In genomic region chr4:139053909-139054308, GRCh38 we compare ENCODE assay signal across 17 cellular contexts. TPM values are rescaled to one million over a fixed set of nuclear protein-coding genes. Genes with fewer than 3 reads are reported as not detected.
DNase-seq lines count a peak whose midpoint lies in the region; ATAC-seq and TF ChIP-seq lines count a peak whose summit lies in the region.
"Had no signal": no experiment of that assay in that cellular context is flagged by ENCODE, and none has a peak within 500 bp of the region (broad histone marks: within the 10 kb centered on the region; RNA-seq: fewer than 3 reads in every experiment).

No MANE protein-coding gene starts in this region.

- no peak for DNase-seq in left ventricle myocardium inferior
- DNase-seq in cardiac septum (ENCODE audit: low spot score) = no peak
- DNase-seq in Caco-2 = no peak
- no peak for DNase-seq in chondrocyte (ENCODE audit: low spot score)
- no peak for DNase-seq in stimulated activated effector memory CD8-positive, alpha-beta T cell treated with anti-CD3 and anti-CD28 coated beads, Interleukin-12 subunit alpha, Interleukin-12 subunit beta, amount 100 ng/mL, for 72 hours (ENCODE audit: low spot score in 2 of 2)
- no peak for DNase-seq in hepatic stellate cell (ENCODE audit: low spot score)
- DNase-seq in stimulated activated naive B cell treated with anti-CD40 and anti-IgM and Interleukin-4, amounts not matched to agents 10 μg/mL and 1 μg/mL and 100 μg/mL, for 72 hours = no peak
- DNase-seq: ACHN; DND-41; MV-4-11; NCI-H1417; NCI-H1930; NCI-H446; NCI-H69; NK-92 treated with Interleukin-12 subunit alpha and Interleukin-12 subunit beta, amount 100 ng/mL, for 24 hours had no signal

- no peak for ATAC-seq in stimulated activated effector memory CD8-positive, alpha-beta T cell treated with anti-CD3 and anti-CD28 coated beads, Interleukin-12 subunit alpha, Interleukin-12 subunit beta, amount 100 ng/mL, for 72 hours
- ATAC-seq in GM21528 (IDR thresholded peaks at IDR 0.05; ENCODE audit: low FRiP score, unreplicated experiment) = no peak
- ATAC-seq in stimulated activated naive B cell treated with anti-CD40 and anti-IgM and Interleukin-4, amounts not matched to agents 10 μg/mL and 1 μg/mL and 100 μg/mL, for 72 hours (replicated peaks) = no peak

- H3K9me3 ChIP-seq in left ventricle myocardium inferior (replicated peaks) = no peaks in the 10 kb centered on the region
- H3K9me3 ChIP-seq in Caco-2 = no peaks in the 10 kb centered on the region

- H3K36me3 ChIP-seq in left ventricle myocardium inferior = peaks cover 55% of the 10 kb centered on the region
- H3K36me3 ChIP-seq in Caco-2 (ENCODE audit: control insufficient read depth, insufficient read depth, low read length) = no peaks in the 10 kb centered on the region; the same call in 1 of the 2 replicates

- intact Hi-C loops in left ventricle myocardium inferior (cut with micrococcal nuclease) (no loop called here), cardiac septum (cut with DNase I) (no loop called here), Caco-2 (cut with micrococcal nuclease; ENCODE audit: unreplicated experiment) (loop anchor here (2.0 kb wide), 1 partner anchor 29 kb away; no protein-coding TSS in a partner anchor)

- no TSS peak for BruUV-seq in Caco-2 (replicated peaks; lab: Mats Ljungman, UMichigan)

- H3K4me1 ChIP-seq in left ventricle myocardium inferior = peaks cover 62% of the 10 kb centered on the region
- H3K4me1 ChIP-seq in Caco-2 = peaks cover 21% of the 10 kb centered on the region

- H3K4me1 Mint-ChIP-seq in Caco-2 (ENCODE audit: low read depth, unreplicated experiment) (peaks cover 23% of the 10 kb centered on the region), chondrocyte (ENCODE audit: low read depth) (peaks cover 38% of the 10 kb centered on the region)
- H3K4me1 Mint-ChIP-seq in stimulated activated effector memory CD8-positive, alpha-beta T cell treated with anti-CD3 and anti-CD28 coated beads, Interleukin-12 subunit alpha, Interleukin-12 subunit beta, amount 100 ng/mL, for 72 hours = peaks cover 22% of the 10 kb centered on the region
- peaks cover 5 to 26% of the 10 kb centered on the region in 2 donors for H3K4me1 Mint-ChIP-seq in stimulated activated naive B cell treated with anti-CD40 and anti-IgM and Interleukin-4, amounts not matched to agents 10 μg/mL and 1 μg/mL and 100 μg/mL, for 72 hours

- CTCF ChIA-PET in Caco-2 (lab: Charles Lee) = no interaction called here

- H3K27ac Mint-ChIP-seq in Caco-2 (ENCODE audit: unreplicated experiment) = peak overlapping the region; percentile 13
- H3K27ac Mint-ChIP-seq in chondrocyte (ENCODE audit: unreplicated experiment) = peak overlapping the region; percentile 29
- peak overlapping the region; percentile 73 for H3K27ac Mint-ChIP-seq in stimulated activated effector memory CD8-positive, alpha-beta T cell treated with anti-CD3 and anti-CD28 coated beads, Interleukin-12 subunit alpha, Interleukin-12 subunit beta, amount 100 ng/mL, for 72 hours
- no peak overlapping the region for H3K27ac Mint-ChIP-seq in stimulated activated naive B cell treated with anti-CD40 and anti-IgM and Interleukin-4, amounts not matched to agents 10 μg/mL and 1 μg/mL and 100 μg/mL, for 72 hours

- POLR2A ChIA-PET in Caco-2 (lab: Charles Lee) = interaction anchor here (0.5 kb wide), 1 partner anchor 18 kb away, joined by 3 read pairs; no protein-coding TSS in a partner anchor

- H3K27me3 Mint-ChIP-seq in Caco-2 (ENCODE audit: insufficient read depth, unreplicated experiment) (no peaks in the 10 kb centered on the region), chondrocyte (ENCODE audit: low read depth) (no peaks in the 10 kb centered on the region)
- no peaks in the 10 kb centered on the region for H3K27me3 Mint-ChIP-seq in stimulated activated naive B cell treated with anti-CD40 and anti-IgM and Interleukin-4, amounts not matched to agents 10 μg/mL and 1 μg/mL and 100 μg/mL, for 72 hours

- H3K4me3 Mint-ChIP-seq in Caco-2 (ENCODE audit: unreplicated experiment) = no peak overlapping the region
- H3K4me3 Mint-ChIP-seq in chondrocyte (ENCODE audit: unreplicated experiment) = no peak overlapping the region
- no peak overlapping the region for H3K4me3 Mint-ChIP-seq in stimulated activated effector memory CD8-positive, alpha-beta T cell treated with anti-CD3 and anti-CD28 coated beads, Interleukin-12 subunit alpha, Interleukin-12 subunit beta, amount 100 ng/mL, for 72 hours
- no peak overlapping the region for H3K4me3 Mint-ChIP-seq in stimulated activated naive B cell treated with anti-CD40 and anti-IgM and Interleukin-4, amounts not matched to agents 10 μg/mL and 1 μg/mL and 100 μg/mL, for 72 hours

- no peaks in the 10 kb centered on the region for H3K9me3 Mint-ChIP-seq in Caco-2 (ENCODE audit: unreplicated experiment)
- no peaks in the 10 kb centered on the region for H3K9me3 Mint-ChIP-seq in chondrocyte (ENCODE audit: low read depth)
- H3K9me3 Mint-ChIP-seq in stimulated activated effector memory CD8-positive, alpha-beta T cell treated with anti-CD3 and anti-CD28 coated beads, Interleukin-12 subunit alpha, Interleukin-12 subunit beta, amount 100 ng/mL, for 72 hours = no peaks in the 10 kb centered on the region
- no peaks in the 10 kb centered on the region for H3K9me3 Mint-ChIP-seq in stimulated activated naive B cell treated with anti-CD40 and anti-IgM and Interleukin-4, amounts not matched to agents 10 μg/mL and 1 μg/mL and 100 μg/mL, for 72 hours

- H3K27me3 ChIP-seq in left ventricle myocardium inferior (ENCODE audit: low read depth) (no peaks in the 10 kb centered on the region), Caco-2 (replicated peaks; ENCODE audit: control insufficient read depth, insufficient read depth, low read length) (no peaks in the 10 kb centered on the region)

- H3K36me3 Mint-ChIP-seq in Caco-2 (ENCODE audit: insufficient read depth, unreplicated experiment) (peaks cover 78% of the 10 kb centered on the region), chondrocyte (ENCODE audit: low read depth) (peaks cover 11% of the 10 kb centered on the region)
- peaks cover 92% of the 10 kb centered on the region for H3K36me3 Mint-ChIP-seq in stimulated activated effector memory CD8-positive, alpha-beta T cell treated with anti-CD3 and anti-CD28 coated beads, Interleukin-12 subunit alpha, Interleukin-12 subunit beta, amount 100 ng/mL, for 72 hours
- peaks cover 25 to 35% of the 10 kb centered on the region in 2 donors for H3K36me3 Mint-ChIP-seq in stimulated activated naive B cell treated with anti-CD40 and anti-IgM and Interleukin-4, amounts not matched to agents 10 μg/mL and 1 μg/mL and 100 μg/mL, for 72 hours

- TF ChIP-seq CTCF in left ventricle myocardium inferior (IDR thresholded peaks at IDR 0.05; ENCODE audit: borderline replicate concordance) = no peak
- TF ChIP-seq CTCF in Caco-2 (IDR thresholded peaks at IDR 0.05; ENCODE audit: insufficient read depth in 1 of 2, low read depth in 1 of 2, low read length in 1 of 2, severe bottlenecking in 1 of 2, unreplicated experiment in 1 of 2) = no peak
- no peak for TF ChIP-seq CTCF in chondrocyte (IDR thresholded peaks at IDR 0.05)

- peak overlapping the region; percentile 34 for H3K27ac ChIP-seq in left ventricle myocardium inferior (replicated peaks)

- H3K4me3 ChIP-seq in left ventricle myocardium inferior = no peak overlapping the region
- no peak overlapping the region for H3K4me3 ChIP-seq in Caco-2 (ENCODE audit: low read depth, low read length)
- H3K4me3 ChIP-seq: K562 had no signal

RNA-seq across cellular contexts. Expression of gene NOCT, which starts 38.3 kb away (rescaled TPM):
- 8.4 TPM for total RNA-seq in left ventricle myocardium inferior
- 7.3 TPM for total RNA-seq in cardiac septum
- total RNA-seq in Caco-2 (2022) = 21.5 and 25.4 TPM in 2 replicates
- 23.8 to 31.6 TPM (median 31.5 TPM) in 3 replicates for total RNA-seq in chondrocyte
